Comparison of ENCODE assay signal across 1 cellular context in the genomic region with DNA sequence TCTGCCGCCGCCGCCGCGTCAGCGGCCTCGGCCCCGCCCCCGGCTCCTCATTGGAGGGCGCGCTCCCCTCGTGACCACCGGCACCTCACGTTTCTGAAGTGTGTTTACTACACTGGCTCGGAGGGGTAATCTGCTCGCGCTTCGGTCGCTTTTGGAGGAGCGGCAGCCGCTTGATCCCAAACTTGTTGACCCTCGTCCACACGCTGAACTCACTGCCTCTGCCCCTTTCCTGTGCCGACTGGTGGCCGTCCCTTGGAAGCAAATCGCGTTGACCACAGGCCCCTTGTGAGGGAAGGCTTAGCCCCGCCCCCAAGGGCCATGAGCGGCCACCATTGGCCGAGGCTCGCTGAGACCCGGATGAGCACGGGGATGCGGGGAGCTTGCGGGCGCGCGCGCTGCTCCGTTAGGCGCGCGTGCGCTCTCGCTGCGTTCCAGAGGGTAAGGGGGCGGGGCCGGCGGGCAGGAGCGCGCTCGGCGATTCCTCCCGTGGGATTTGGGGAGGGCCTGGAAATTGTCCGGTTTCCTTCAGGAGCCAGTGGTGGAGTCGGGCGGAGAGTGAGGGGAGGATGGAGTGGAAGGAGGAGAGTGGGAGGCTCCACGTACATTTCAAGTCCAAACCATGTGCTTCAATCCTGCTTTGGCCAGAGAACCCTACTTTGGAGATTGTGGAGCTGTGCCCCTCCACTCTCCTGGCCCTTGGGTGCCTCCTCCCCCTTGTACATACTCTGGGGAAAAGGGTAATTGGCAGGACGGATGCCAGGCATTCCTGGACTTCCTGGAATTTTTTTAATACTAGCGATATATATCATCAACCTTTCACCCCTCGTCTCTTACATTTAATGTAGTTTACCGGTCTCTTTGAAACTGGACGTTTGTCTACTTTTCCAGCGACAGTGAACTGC.
TF ChIP-seq lines count a peak whose summit lies in the region.

A gene (minus strand): TSS at position 3 of the 902 bp plus-strand sequence. CDS start 588 bp downstream, outside the sequence.

TF ChIP-seq in HepG2, 621 proteins besides CTCF, POLR2A, EP300 and RAD21 (continued from another document and continues in another):
- TF ChIP-seq, protein P1, sequence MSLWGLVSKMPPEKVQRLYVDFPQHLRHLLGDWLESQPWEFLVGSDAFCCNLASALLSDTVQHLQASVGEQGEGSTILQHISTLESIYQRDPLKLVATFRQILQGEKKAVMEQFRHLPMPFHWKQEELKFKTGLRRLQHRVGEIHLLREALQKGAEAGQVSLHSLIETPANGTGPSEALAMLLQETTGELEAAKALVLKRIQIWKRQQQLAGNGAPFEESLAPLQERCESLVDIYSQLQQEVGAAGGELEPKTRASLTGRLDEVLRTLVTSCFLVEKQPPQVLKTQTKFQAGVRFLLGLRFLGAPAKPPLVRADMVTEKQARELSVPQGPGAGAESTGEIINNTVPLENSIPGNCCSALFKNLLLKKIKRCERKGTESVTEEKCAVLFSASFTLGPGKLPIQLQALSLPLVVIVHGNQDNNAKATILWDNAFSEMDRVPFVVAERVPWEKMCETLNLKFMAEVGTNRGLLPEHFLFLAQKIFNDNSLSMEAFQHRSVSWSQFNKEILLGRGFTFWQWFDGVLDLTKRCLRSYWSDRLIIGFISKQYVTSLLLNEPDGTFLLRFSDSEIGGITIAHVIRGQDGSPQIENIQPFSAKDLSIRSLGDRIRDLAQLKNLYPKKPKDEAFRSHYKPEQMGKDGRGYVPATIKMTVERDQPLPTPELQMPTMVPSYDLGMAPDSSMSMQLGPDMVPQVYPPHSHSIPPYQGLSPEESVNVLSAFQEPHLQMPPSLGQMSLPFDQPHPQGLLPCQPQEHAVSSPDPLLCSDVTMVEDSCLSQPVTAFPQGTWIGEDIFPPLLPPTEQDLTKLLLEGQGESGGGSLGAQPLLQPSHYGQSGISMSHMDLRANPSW (CRISPR knock-in tag; IDR thresholded peaks at IDR 0.05; ENCODE audit: borderline replicate concordance), result no peak
- TF ChIP-seq ZNF567 (CRISPR knock-in tag; IDR thresholded peaks at IDR 0.05; ENCODE audit: borderline replicate concordance) (no peak), SKI (IDR thresholded peaks at IDR 0.05; ENCODE audit: partially characterized antibody) (no peak), TGIF2 (CRISPR knock-in tag; IDR thresholded peaks at IDR 0.05) (0 out of 2 replicates have a peak, but pooled peaks have one; percentile 64), ZNF335 (CRISPR knock-in tag; IDR thresholded peaks at IDR 0.05) (peak; percentile 59; the same call in 1 of the 2 replicates), SRF (IDR thresholded peaks at IDR 0.05; ENCODE audit: low read depth, low read length) (no peak), ZNF768 (CRISPR knock-in tag; IDR thresholded peaks at IDR 0.05) (0 out of 2 replicates have a peak, but pooled peaks have one; percentile 3), ZBTB20 (CRISPR knock-in tag; IDR thresholded peaks at IDR 0.05; ENCODE audit: borderline replicate concordance, low read depth) (no peak), SALL1 (CRISPR knock-in tag; IDR thresholded peaks at IDR 0.05) (peak; percentile 75), ZNF792 (CRISPR knock-in tag; IDR thresholded peaks at IDR 0.05) (no peak), ZNF7 (CRISPR knock-in tag; IDR thresholded peaks at IDR 0.05) (no peak), ASH2L (IDR thresholded peaks at IDR 0.05; ENCODE audit: insufficient read length, low read depth, low read length) (peak; percentile 94), ZSCAN31 (CRISPR knock-in tag; IDR thresholded peaks at IDR 0.05; ENCODE audit: low read depth) (0 out of 2 replicates have a peak, but pooled peaks have one; percentile 72), ZBTB8A (CRISPR knock-in tag; IDR thresholded peaks at IDR 0.05; ENCODE audit: borderline replicate concordance, low read depth) (no peak), RXRA (CRISPR knock-in tag; IDR thresholded peaks at IDR 0.05) (0 out of 2 replicates have a peak, but pooled peaks have one; percentile 34), MAF1 (CRISPR knock-in tag; IDR thresholded peaks at IDR 0.05; ENCODE audit: borderline replicate concordance) (no peak), ZNF550 (CRISPR knock-in tag; IDR thresholded peaks at IDR 0.05; ENCODE audit: borderline replicate concordance) (no peak), PAWR (CRISPR knock-in tag; IDR thresholded peaks at IDR 0.05; ENCODE audit: borderline replicate concordance) (0 out of 2 replicates have a peak, but pooled peaks have one; percentile 40), SPEN (CRISPR knock-in tag; IDR thresholded peaks at IDR 0.05; ENCODE audit: low read depth) (peak; percentile 76; the same call in 1 of the 2 replicates), TAF15 (IDR thresholded peaks at IDR 0.05; ENCODE audit: low read depth, low read length, poor library complexity, severe bottlenecking) (peak; percentile 31), IKZF4 (CRISPR knock-in tag; IDR thresholded peaks at IDR 0.05; ENCODE audit: borderline replicate concordance, low read depth, not compliant biosample characterization) (no peak), SMARCE1 (IDR thresholded peaks at IDR 0.05; ENCODE audit: borderline replicate concordance) (no peak), ZNF326 (CRISPR knock-in tag; IDR thresholded peaks at IDR 0.05; ENCODE audit: borderline replicate concordance) (no peak), ZNF484 (CRISPR knock-in tag; IDR thresholded peaks at IDR 0.05; ENCODE audit: borderline replicate concordance, low read depth) (no peak)
- TF ChIP-seq, protein P2, sequence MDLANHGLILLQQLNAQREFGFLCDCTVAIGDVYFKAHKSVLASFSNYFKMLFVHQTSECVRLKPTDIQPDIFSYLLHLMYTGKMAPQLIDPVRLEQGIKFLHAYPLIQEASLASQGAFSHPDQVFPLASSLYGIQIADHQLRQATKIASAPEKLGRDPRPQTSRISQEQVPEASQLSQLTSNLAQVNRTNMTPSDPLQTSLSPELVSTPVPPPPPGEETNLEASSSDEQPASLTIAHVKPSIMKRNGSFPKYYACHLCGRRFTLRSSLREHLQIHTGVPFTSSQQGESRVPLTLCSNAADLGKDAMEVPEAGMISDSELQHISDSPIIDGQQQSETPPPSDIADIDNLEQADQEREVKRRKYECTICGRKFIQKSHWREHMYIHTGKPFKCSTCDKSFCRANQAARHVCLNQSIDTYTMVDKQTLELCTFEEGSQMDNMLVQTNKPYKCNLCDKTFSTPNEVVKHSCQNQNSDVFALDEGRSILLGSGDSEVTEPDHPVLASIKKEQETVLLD (CRISPR knock-in tag; IDR thresholded peaks at IDR 0.05; ENCODE audit: low read depth), result peak; percentile 27; the same call in 1 of the 2 replicates
- TF ChIP-seq, protein P3, sequence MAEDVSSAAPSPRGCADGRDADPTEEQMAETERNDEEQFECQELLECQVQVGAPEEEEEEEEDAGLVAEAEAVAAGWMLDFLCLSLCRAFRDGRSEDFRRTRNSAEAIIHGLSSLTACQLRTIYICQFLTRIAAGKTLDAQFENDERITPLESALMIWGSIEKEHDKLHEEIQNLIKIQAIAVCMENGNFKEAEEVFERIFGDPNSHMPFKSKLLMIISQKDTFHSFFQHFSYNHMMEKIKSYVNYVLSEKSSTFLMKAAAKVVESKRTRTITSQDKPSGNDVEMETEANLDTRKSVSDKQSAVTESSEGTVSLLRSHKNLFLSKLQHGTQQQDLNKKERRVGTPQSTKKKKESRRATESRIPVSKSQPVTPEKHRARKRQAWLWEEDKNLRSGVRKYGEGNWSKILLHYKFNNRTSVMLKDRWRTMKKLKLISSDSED (CRISPR knock-in tag; IDR thresholded peaks at IDR 0.05), result peak; percentile 83; the same call in 1 of the 2 replicates
- TF ChIP-seq, protein P4, sequence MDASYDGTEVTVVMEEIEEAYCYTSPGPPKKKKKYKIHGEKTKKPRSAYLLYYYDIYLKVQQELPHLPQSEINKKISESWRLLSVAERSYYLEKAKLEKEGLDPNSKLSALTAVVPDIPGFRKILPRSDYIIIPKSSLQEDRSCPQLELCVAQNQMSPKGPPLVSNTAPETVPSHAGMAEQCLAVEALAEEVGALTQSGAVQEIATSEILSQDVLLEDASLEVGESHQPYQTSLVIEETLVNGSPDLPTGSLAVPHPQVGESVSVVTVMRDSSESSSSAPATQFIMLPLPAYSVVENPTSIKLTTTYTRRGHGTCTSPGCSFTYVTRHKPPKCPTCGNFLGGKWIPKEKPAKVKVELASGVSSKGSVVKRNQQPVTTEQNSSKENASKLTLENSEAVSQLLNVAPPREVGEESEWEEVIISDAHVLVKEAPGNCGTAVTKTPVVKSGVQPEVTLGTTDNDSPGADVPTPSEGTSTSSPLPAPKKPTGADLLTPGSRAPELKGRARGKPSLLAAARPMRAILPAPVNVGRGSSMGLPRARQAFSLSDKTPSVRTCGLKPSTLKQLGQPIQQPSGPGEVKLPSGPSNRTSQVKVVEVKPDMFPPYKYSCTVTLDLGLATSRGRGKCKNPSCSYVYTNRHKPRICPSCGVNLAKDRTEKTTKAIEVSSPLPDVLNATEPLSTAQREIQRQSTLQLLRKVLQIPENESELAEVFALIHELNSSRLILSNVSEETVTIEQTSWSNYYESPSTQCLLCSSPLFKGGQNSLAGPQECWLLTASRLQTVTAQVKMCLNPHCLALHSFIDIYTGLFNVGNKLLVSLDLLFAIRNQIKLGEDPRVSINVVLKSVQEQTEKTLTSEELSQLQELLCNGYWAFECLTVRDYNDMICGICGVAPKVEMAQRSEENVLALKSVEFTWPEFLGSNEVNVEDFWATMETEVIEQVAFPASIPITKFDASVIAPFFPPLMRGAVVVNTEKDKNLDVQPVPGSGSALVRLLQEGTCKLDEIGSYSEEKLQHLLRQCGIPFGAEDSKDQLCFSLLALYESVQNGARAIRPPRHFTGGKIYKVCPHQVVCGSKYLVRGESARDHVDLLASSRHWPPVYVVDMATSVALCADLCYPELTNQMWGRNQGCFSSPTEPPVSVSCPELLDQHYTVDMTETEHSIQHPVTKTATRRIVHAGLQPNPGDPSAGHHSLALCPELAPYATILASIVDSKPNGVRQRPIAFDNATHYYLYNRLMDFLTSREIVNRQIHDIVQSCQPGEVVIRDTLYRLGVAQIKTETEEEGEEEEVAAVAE (CRISPR knock-in tag; IDR thresholded peaks at IDR 0.05; ENCODE audit: borderline replicate concordance), result peak; percentile 43; the same call in 1 of the 2 replicates
- TF ChIP-seq, protein P5, sequence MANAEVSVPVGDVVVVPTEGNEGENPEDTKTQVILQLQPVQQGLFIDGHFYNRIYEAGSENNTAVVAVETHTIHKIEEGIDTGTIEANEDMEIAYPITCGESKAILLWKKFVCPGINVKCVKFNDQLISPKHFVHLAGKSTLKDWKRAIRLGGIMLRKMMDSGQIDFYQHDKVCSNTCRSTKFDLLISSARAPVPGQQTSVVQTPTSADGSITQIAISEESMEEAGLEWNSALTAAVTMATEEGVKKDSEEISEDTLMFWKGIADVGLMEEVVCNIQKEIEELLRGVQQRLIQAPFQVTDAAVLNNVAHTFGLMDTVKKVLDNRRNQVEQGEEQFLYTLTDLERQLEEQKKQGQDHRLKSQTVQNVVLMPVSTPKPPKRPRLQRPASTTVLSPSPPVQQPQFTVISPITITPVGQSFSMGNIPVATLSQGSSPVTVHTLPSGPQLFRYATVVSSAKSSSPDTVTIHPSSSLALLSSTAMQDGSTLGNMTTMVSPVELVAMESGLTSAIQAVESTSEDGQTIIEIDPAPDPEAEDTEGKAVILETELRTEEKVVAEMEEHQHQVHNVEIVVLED (CRISPR knock-in tag; IDR thresholded peaks at IDR 0.05; ENCODE audit: borderline replicate concordance), result peak; percentile 76
- TF ChIP-seq, protein P6, sequence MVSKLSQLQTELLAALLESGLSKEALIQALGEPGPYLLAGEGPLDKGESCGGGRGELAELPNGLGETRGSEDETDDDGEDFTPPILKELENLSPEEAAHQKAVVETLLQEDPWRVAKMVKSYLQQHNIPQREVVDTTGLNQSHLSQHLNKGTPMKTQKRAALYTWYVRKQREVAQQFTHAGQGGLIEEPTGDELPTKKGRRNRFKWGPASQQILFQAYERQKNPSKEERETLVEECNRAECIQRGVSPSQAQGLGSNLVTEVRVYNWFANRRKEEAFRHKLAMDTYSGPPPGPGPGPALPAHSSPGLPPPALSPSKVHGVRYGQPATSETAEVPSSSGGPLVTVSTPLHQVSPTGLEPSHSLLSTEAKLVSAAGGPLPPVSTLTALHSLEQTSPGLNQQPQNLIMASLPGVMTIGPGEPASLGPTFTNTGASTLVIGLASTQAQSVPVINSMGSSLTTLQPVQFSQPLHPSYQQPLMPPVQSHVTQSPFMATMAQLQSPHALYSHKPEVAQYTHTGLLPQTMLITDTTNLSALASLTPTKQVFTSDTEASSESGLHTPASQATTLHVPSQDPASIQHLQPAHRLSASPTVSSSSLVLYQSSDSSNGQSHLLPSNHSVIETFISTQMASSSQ (IDR thresholded peaks at IDR 0.05; ENCODE audit: low read depth), result no peak
- TF ChIP-seq, protein P6 (CRISPR knock-in tag; IDR thresholded peaks at IDR 0.05; ENCODE audit: borderline replicate concordance), result 0 out of 2 replicates have a peak, but pooled peaks have one; percentile 59
- TF ChIP-seq, protein P7, sequence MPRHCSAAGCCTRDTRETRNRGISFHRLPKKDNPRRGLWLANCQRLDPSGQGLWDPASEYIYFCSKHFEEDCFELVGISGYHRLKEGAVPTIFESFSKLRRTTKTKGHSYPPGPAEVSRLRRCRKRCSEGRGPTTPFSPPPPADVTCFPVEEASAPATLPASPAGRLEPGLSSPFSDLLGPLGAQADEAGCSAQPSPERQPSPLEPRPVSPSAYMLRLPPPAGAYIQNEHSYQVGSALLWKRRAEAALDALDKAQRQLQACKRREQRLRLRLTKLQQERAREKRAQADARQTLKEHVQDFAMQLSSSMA (CRISPR knock-in tag; IDR thresholded peaks at IDR 0.05), result peak; percentile 87; the same call in 1 of the 2 replicates
- TF ChIP-seq, protein P8, sequence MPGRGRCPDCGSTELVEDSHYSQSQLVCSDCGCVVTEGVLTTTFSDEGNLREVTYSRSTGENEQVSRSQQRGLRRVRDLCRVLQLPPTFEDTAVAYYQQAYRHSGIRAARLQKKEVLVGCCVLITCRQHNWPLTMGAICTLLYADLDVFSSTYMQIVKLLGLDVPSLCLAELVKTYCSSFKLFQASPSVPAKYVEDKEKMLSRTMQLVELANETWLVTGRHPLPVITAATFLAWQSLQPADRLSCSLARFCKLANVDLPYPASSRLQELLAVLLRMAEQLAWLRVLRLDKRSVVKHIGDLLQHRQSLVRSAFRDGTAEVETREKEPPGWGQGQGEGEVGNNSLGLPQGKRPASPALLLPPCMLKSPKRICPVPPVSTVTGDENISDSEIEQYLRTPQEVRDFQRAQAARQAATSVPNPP (CRISPR knock-in tag; IDR thresholded peaks at IDR 0.05), result peak; percentile 70; the same call in 1 of the 2 replicates
- TF ChIP-seq, protein P9, sequence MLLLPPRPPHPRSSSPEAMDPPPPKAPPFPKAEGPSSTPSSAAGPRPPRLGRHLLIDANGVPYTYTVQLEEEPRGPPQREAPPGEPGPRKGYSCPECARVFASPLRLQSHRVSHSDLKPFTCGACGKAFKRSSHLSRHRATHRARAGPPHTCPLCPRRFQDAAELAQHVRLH (CRISPR knock-in tag; IDR thresholded peaks at IDR 0.05; ENCODE audit: borderline replicate concordance, low read depth), result peak; percentile 36; the same call in 1 of the 2 replicates
